In the genomic region with DNA sequence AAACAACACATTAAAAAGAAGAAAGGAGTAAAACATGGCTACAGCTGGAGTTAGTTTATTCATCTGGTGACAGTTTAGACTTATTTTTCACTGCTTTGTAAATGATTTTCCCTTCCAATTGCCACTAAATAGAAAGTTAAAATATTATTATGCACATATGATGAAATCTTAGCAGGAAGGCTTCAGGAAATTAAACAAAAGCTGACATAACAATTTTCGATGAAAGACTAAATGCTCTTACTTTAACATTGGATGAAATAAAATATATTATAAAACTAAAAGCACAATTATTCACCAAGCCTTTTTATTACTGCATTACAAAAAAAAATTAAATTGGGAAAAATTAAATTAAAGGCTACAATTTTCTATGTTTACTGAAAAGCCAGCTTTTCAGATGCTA, we compare ENCODE assay signal across 25 cellular contexts.
A peak's percentile ranks its signal among the peaks of the same experiment; 100 is the strongest.
DNase-seq lines count a peak whose midpoint lies in the region; ATAC-seq, FAIRE-seq and TF ChIP-seq lines count a peak whose summit lies in the region.
"Had no signal": no experiment of that assay in that cellular context is flagged by ENCODE, and none has a peak within 500 bp of the region (broad histone marks: within the 10 kb centered on the region; RNA-seq: fewer than 3 reads in every experiment).

No MANE protein-coding gene starts in this region.

- no peak overlapping the region for H3K9ac ChIP-seq in HepG2 (ENCODE audit: insufficient read depth, low read depth, low read length)
- peak overlapping the region; percentile 25 for H3K9ac ChIP-seq in SK-N-MC (ENCODE audit: insufficient read length)
- peak overlapping the region; percentile 57 for H3K9ac ChIP-seq in endothelial cell of umbilical vein (replicated peaks; ENCODE audit: extremely low read depth, insufficient read depth, low read length)
- H3K9ac ChIP-seq: BLaER1 had no signal

- TF ChIP-seq EP300 in HepG2 (IDR thresholded peaks at IDR 0.05; ENCODE audit: low read depth in 2 of 2, low read length in 2 of 2), result no peak
- no peak for TF ChIP-seq EP300 in HepG2 (CRISPR knock-in tag; IDR thresholded peaks at IDR 0.05; ENCODE audit: borderline replicate concordance)

- no peaks in the 10 kb centered on the region for H3K36me3 ChIP-seq in HepG2 (replicated peaks in 1 of 2; ENCODE audit: control insufficient read depth in 1 of 2, insufficient read depth in 2 of 2, low read length in 2 of 2)
- no peaks in the 10 kb centered on the region for H3K36me3 ChIP-seq in right lobe of liver
- H3K36me3 ChIP-seq in SK-N-MC (ENCODE audit: insufficient read depth, low read length), result no peaks in the 10 kb centered on the region
- no peaks in the 10 kb centered on the region for H3K36me3 ChIP-seq in endothelial cell of umbilical vein (ENCODE audit: control insufficient read depth in 2 of 2, extremely low read depth in 1 of 2, insufficient read depth in 2 of 2, low read length in 2 of 2)
- H3K36me3 ChIP-seq: BE2C, BLaER1 had no signal

- H3K9me1 ChIP-seq in endothelial cell of umbilical vein (replicated peaks; ENCODE audit: control insufficient read depth, extremely low read depth, insufficient read depth, low read length), result no peaks in the 10 kb centered on the region

- POLR2A ChIA-PET in HepG2 (lab: Yijun Ruan, JAX), result no interaction called here
- POLR2A ChIA-PET in endothelial cell of umbilical vein (lab: Charles Lee), result no interaction called here

- dilution Hi-C loops in endothelial cell of umbilical vein (cut with MboI; ENCODE audit: extremely low pct_ligation_motif_present, low sequenced_read_pairs), result no loop called here

- no peak for FAIRE-seq in HepG2 (lab: Jason Lieb, UNC)
- no peak for FAIRE-seq in endothelial cell of umbilical vein (lab: Jason Lieb, UNC)
- FAIRE-seq: A549, G401.6, GM12891, GM19239 had no signal

- no peak for TF ChIP-seq RAD21 in HepG2 (CRISPR knock-in tag; IDR thresholded peaks at IDR 0.05)

- BruUV-seq in HepG2 (replicated peaks; lab: Mats Ljungman, UMichigan) (no TSS peak), endothelial cell of umbilical vein (replicated peaks; lab: Mats Ljungman, UMichigan) (no TSS peak)

- TF ChIP-seq CTCF in HepG2 (CRISPR knock-in tag; IDR thresholded peaks at IDR 0.05), result no peak
- TF ChIP-seq CTCF in right lobe of liver (IDR thresholded peaks at IDR 0.05), result no peak
- TF ChIP-seq CTCF in endothelial cell of umbilical vein (IDR thresholded peaks at IDR 0.05; ENCODE audit: extremely low read depth in 1 of 2, insufficient read depth in 1 of 2, low read depth in 1 of 2, low read length in 2 of 2), result no peak

- no peaks in the 10 kb centered on the region for H3K9me3 ChIP-seq in HepG2 (ENCODE audit: low read length)
- no peaks in the 10 kb centered on the region for H3K9me3 ChIP-seq in right lobe of liver
- H3K9me3 ChIP-seq in SK-N-MC (ENCODE audit: low read depth, low read length), result no peaks in the 10 kb centered on the region
- H3K9me3 ChIP-seq in endothelial cell of umbilical vein (replicated peaks; ENCODE audit: control insufficient read depth, insufficient read depth, low read length), result no peaks in the 10 kb centered on the region
- H3K9me3 ChIP-seq: A549, BE2C, BLaER1 had no signal

- TF ChIP-seq POLR2A in HepG2 (IDR thresholded peaks at IDR 0.05; ENCODE audit: insufficient read depth in 1 of 2, low read depth in 2 of 2, low read length in 2 of 2), result no peak
- TF ChIP-seq POLR2A in right lobe of liver (IDR thresholded peaks at IDR 0.05), result no peak
- TF ChIP-seq POLR2A in endothelial cell of umbilical vein (IDR thresholded peaks at IDR 0.05; ENCODE audit: low read depth, low read length), result no peak

- CTCF ChIA-PET in HepG2 (lab: Yijun Ruan, JAX; ENCODE audit: low intra/inter-chr PET ratio, low total read pairs), result no interaction called here
- CTCF ChIA-PET in endothelial cell of umbilical vein (lab: Charles Lee), result interaction anchor here (1.2 to 4.1 kb wide), 4 partner anchors 10 to 105 kb away, joined by 3 to 14 read pairs (median 4); no protein-coding TSS in a partner anchor

- in situ Hi-C loops in HepG2 (cut with HindIII; ENCODE audit: extremely low pct_ligation_motif_present, low pct_unique_long_range_greater_than_20kb), result no loop called here

- DNase-seq in HepG2 (ENCODE audit: low spot score) (no peak), right lobe of liver (no peak), SK-N-MC (ENCODE audit: low read depth, low spot score) (no peak), endothelial cell of umbilical vein (ENCODE audit: low read depth, low spot score) (peak; percentile 33)
- no peak for DNase-seq in stimulated activated CD4-positive, alpha-beta T cell treated with anti-CD3 and anti-CD28 coated beads, Interleukin-2, amount 100 ng/mL, for 48 hours
- DNase-seq: ACHN; BE2C; C1 segment of cervical spinal cord; CD4-positive, alpha-beta memory T cell; CD4-positive, CD25-positive, alpha-beta regulatory T cell; CD8-positive, alpha-beta memory T cell; COR-L47; DMS 273 treated with DMSO at 0.1 percent for 48 hours; DMS153; DMS53; DMS79; DND-41; GF-D8 had no signal

- intact Hi-C loops in HepG2 (cut with micrococcal nuclease; ENCODE audit: unreplicated experiment) (no loop called here), right lobe of liver (cut with DNase I) (no loop called here), endothelial cell of umbilical vein (cut with micrococcal nuclease) (loop anchor here (1.0 kb wide), 1 partner anchor 21 kb away; no protein-coding TSS in a partner anchor)

- H3K27ac ChIP-seq in HepG2 (ENCODE audit: extremely low read length, insufficient read depth, low read length), result no peak overlapping the region
- no peak overlapping the region for H3K27ac ChIP-seq in right lobe of liver
- H3K27ac ChIP-seq in SK-N-MC, result peak overlapping the region; percentile 84
- H3K27ac ChIP-seq in endothelial cell of umbilical vein (ENCODE audit: insufficient read depth, low read depth, low read length), result peak overlapping the region; percentile 20
- H3K27ac ChIP-seq: 22Rv1, A549, BLaER1 had no signal

- H2AFZ ChIP-seq in HepG2 (ENCODE audit: low read length) (no peak overlapping the region), endothelial cell of umbilical vein (ENCODE audit: low read depth, low read length) (peak overlapping the region; percentile 24)

- no peak overlapping the region for H3K4me2 ChIP-seq in HepG2 (ENCODE audit: low read depth, low read length)
- H3K4me2 ChIP-seq in endothelial cell of umbilical vein (ENCODE audit: insufficient read depth, low read length), result peak overlapping the region; percentile 70
- H3K4me2 ChIP-seq: A549, BLaER1 had no signal

- 3% methylated on average over 1 of the region's 1 CpG for WGBS in HepG2 (ENCODE audit: low lambda C conversion rate)
- 36% methylated on average over 1 of the region's 1 CpG for WGBS in right lobe of liver (ENCODE audit: insufficient coverage, low coverage, low lambda C conversion rate, missing lambda C conversion rate)

- no peaks in the 10 kb centered on the region for H3K4me1 ChIP-seq in HepG2 (ENCODE audit: insufficient read depth, low read length)
- no peaks in the 10 kb centered on the region for H3K4me1 ChIP-seq in right lobe of liver
- peaks cover 14% of the 10 kb centered on the region for H3K4me1 ChIP-seq in endothelial cell of umbilical vein (ENCODE audit: control insufficient read depth, extremely low read depth, insufficient read depth, low read length)
- H3K4me1 ChIP-seq: A549, BLaER1 had no signal

- ATAC-seq in HepG2, result no peak
- no peak for ATAC-seq in right lobe of liver
- no peak for ATAC-seq in GM21619 (IDR thresholded peaks at IDR 0.05; ENCODE audit: unreplicated experiment)
- ATAC-seq: A549 had no signal

- H3K4me3 ChIP-seq in HepG2 (replicated peaks in 1 of 3; ENCODE audit: insufficient read depth in 1 of 3, low read depth in 2 of 3, low read length in 3 of 3) (no peak overlapping the region), right lobe of liver (no peak overlapping the region), SK-N-MC (peak overlapping the region; percentile 65), endothelial cell of umbilical vein (replicated peaks in 1 of 3; ENCODE audit: insufficient read depth in 1 of 3, low read depth in 1 of 3, low read length in 3 of 3) (peak overlapping the region in 1 of 3 experiments; percentile 33)
- H3K4me3 ChIP-seq: A549, BLaER1 had no signal

- H3K27me3 ChIP-seq in HepG2 (ENCODE audit: control insufficient read depth in 1 of 2, insufficient read depth in 2 of 2, low read length in 2 of 2) (no peaks in the 10 kb centered on the region), right lobe of liver (no peaks in the 10 kb centered on the region), endothelial cell of umbilical vein (ENCODE audit: control insufficient read depth in 2 of 2, insufficient read depth in 2 of 2, low read length in 2 of 2) (no peaks in the 10 kb centered on the region)
- H3K27me3 ChIP-seq: BE2C, BLaER1 had no signal

- H3K79me2 ChIP-seq in HepG2 (ENCODE audit: insufficient read depth, low read length), result no peaks in the 10 kb centered on the region
- H3K79me2 ChIP-seq in endothelial cell of umbilical vein (ENCODE audit: control insufficient read depth, insufficient read depth, low read length), result no peaks in the 10 kb centered on the region

- H4K20me1 ChIP-seq in HepG2 (ENCODE audit: insufficient read depth, low read length) (no peaks in the 10 kb centered on the region), endothelial cell of umbilical vein (replicated peaks; ENCODE audit: control insufficient read depth, extremely low read depth, insufficient read depth, low read length) (no peaks in the 10 kb centered on the region)
- H4K20me1 ChIP-seq: BLaER1 had no signal

TF ChIP-seq in HepG2, 621 proteins besides CTCF, POLR2A, EP300 and RAD21 (continues in another document):
- TF ChIP-seq MAFF (IDR thresholded peaks at IDR 0.05; ENCODE audit: low read depth, low read length) (peak; percentile 50; the same call in 1 of the 2 replicates), POGZ (CRISPR knock-in tag; IDR thresholded peaks at IDR 0.05) (no peak), TOE1 (CRISPR knock-in tag; IDR thresholded peaks at IDR 0.05) (no peak), MAFK (conservative IDR thresholded peaks at IDR 0.05 in 1 of 2, IDR thresholded peaks at IDR 0.05 in 1 of 2; ENCODE audit: low read length in 2 of 2) (peak; percentile 42 to 72; a peak in 3 of 4 replicates), TRIM24 (CRISPR knock-in tag; IDR thresholded peaks at IDR 0.05) (no peak)

TF ChIP-seq in endothelial cell of umbilical vein, 7 proteins besides CTCF, POLR2A, EP300 and RAD21:
- TF ChIP-seq POLR2AphosphoS5 (IDR thresholded peaks at IDR 0.05; ENCODE audit: insufficient read depth, low read depth, low read length), result no peak
- no peak for TF ChIP-seq JUN (IDR thresholded peaks at IDR 0.05; ENCODE audit: borderline replicate concordance, insufficient read depth, insufficient read length, low read depth)
- TF ChIP-seq, protein P1, sequence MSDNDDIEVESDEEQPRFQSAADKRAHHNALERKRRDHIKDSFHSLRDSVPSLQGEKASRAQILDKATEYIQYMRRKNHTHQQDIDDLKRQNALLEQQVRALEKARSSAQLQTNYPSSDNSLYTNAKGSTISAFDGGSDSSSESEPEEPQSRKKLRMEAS (IDR thresholded peaks at IDR 0.05; ENCODE audit: insufficient read depth, insufficient read length), result no peak
- TF ChIP-seq EZH2 (IDR thresholded peaks at IDR 0.05; ENCODE audit: borderline replicate concordance, low read depth, low read length, severe bottlenecking), result no peak
- no peak for TF ChIP-seq FOS (IDR thresholded peaks at IDR 0.05; ENCODE audit: borderline replicate concordance, insufficient read depth, low read length)
- TF ChIP-seq MYC (IDR thresholded peaks at IDR 0.05; ENCODE audit: low read depth, low read length), result no peak
- no peak for TF ChIP-seq GATA2 (IDR thresholded peaks at IDR 0.05; ENCODE audit: insufficient read depth, insufficient read length, low read depth, low read length)

Comparison
In these comparisons a context has a peak if more than half of its experiments do, and no peak if none do; other contexts are left out.
1. H3K27ac ChIP-seq: peak in SK-N-MC (single experiment) and endothelial cell of umbilical vein (single experiment); none in HepG2 (single experiment) and right lobe of liver (0 of 3).